In the genomic region with DNA sequence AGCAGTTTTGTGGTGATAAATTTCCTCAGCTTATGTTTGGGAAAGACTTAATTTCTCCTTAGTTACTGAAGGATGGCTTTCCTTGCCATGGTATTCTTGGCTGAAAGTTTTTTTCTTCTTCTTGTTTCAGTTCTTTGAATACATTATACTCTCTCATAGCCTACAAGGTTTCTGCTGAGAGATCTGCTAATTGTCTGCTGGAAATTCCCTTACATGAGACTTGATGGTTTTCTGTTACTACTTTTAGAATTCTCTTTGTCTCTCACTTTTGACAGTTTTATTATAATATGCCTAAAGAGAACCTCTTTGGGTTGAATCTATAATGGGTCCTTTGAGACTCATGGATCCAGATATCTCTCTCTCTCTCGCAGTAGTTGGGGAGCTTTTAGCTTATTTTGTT, we compare ENCODE assay signal across 19 cellular contexts.
"Had no signal": no experiment of that assay in that cellular context is flagged by ENCODE, and none has a peak within 500 bp of the region (broad histone marks: within the 10 kb centered on the region; RNA-seq: fewer than 3 reads in every experiment).

No MANE protein-coding gene starts in this region.

- H3K27ac ChIP-seq: SJSA1, SK-N-MC had no signal

- DNase-seq: Karpas-422, KBM-7, MG63, NCI-H1092 treated with DMSO at 0.1 percent for 48 hours, NCI-H1436, NCI-H187, NCI-H2029, NCI-H2081 treated with DMSO at 0.1 percent for 48 hours, NCI-H2171 treated with DMSO at 0.1 percent for 48 hours, NCI-H446, NCI-H510A, NCI-H524 treated with DMSO at 0.1 percent for 48 hours, NCI-H69, NCI-H774, Right ventricle myocardium superior, RPMI8226, SIG-M5 had no signal

- H3K36me3 ChIP-seq: MG63, SJSA1 had no signal

- H3K4me1 ChIP-seq: SJSA1 had no signal

- H3K27me3 ChIP-seq: MG63, SJSA1 had no signal

- H3K9me3 ChIP-seq: MG63, SJSA1 had no signal

- H3K4me3 ChIP-seq: MG63, SJSA1, SK-N-MC had no signal
